In genomic region chr19:5690955-5691204, GRCh38 we compare ENCODE assay signal across 1 cellular context.
TF ChIP-seq lines count a peak whose summit lies in the region.

No MANE protein-coding gene starts in this region.

TF ChIP-seq in GM12878, 131 proteins besides CTCF, POLR2A, EP300 and RAD21:
- TF ChIP-seq RUNX3 (IDR thresholded peaks at IDR 0.05; ENCODE audit: low read length) (0 out of 2 replicates have a peak, but pooled peaks have one; percentile 4), ZBED1 (IDR thresholded peaks at IDR 0.05; ENCODE audit: borderline replicate concordance) (no peak), KLF5 (IDR thresholded peaks at IDR 0.05; ENCODE audit: partially characterized antibody) (no peak), MTA3 (IDR thresholded peaks at IDR 0.05; ENCODE audit: borderline replicate concordance, low read length) (peak; percentile 76; the same call in 1 of the 2 replicates), E2F8 (IDR thresholded peaks at IDR 0.05; ENCODE audit: low read depth, partially characterized antibody) (no peak)
TF ChIP-seq in GM12878: peak in this region for 2.
